In the genomic region with DNA sequence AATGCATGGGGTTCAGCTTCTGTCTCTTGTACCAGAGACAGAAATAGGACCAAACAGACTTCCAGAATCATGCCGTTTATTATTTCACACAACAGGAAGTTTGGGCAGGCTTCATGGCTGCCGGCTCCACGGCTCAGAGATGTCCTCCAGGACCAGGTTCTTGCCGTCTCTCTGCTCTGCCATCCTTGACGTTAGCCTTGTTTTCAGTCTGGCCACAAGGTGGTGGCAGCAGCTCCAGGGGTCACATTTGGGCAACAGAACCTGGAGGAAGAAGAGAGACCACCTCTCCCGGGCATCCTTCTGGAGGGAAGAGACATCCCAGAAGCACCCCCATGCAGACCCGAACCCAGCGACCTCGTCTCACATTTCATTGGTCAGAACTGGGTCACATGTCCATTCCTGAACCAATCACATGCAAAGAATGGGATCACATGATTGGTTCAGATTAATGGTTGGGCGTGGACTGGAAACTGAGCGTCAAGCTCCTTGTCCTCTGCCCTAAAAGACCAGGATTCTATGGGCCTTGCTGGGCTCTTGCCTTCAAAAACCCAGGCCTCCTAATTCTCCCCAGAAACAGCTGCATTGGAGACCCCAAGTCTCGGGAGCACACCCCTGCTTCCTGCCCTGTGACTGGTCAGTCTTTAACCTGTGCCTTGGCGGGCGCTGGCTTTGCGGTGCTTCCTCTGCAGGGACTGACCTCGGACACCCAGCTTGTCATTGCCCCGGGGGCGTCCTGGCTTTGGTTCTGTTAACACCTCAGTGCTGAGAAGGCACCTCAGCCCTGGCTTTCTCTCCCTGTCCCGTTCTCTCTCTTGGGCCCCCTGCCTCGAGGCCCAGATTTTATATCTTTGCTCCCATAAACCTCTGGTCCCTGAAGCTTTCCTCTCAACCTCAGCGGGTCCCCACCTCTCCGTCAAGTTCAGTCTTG, we compare ENCODE assay signal across 2 cellular contexts.
A peak's percentile ranks its signal among the peaks of the same experiment; 100 is the strongest.
TF ChIP-seq lines count a peak whose summit lies in the region.

No MANE protein-coding gene starts in this region.

TF ChIP-seq in Ishikawa, 13 proteins besides CTCF, POLR2A, EP300 and RAD21:
- TF ChIP-seq, protein P1, sequence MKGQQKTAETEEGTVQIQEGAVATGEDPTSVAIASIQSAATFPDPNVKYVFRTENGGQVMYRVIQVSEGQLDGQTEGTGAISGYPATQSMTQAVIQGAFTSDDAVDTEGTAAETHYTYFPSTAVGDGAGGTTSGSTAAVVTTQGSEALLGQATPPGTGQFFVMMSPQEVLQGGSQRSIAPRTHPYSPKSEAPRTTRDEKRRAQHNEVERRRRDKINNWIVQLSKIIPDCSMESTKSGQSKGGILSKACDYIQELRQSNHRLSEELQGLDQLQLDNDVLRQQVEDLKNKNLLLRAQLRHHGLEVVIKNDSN (IDR thresholded peaks at IDR 0.05) = peak; percentile 74
- TF ChIP-seq CEBPB (IDR thresholded peaks at IDR 0.05) = no peak
- TF ChIP-seq TEAD4 (IDR thresholded peaks at IDR 0.05) = no peak
- TF ChIP-seq ZBTB7A (IDR thresholded peaks at IDR 0.05; ENCODE audit: low read depth) = no peak
- no peak for TF ChIP-seq EGR1 (IDR thresholded peaks at IDR 0.05)
- TF ChIP-seq NFIC (IDR thresholded peaks at IDR 0.05) = no peak
- no peak for TF ChIP-seq YY1 (IDR thresholded peaks at IDR 0.05; ENCODE audit: low read depth)

TF ChIP-seq in K562, 482 proteins besides CTCF, POLR2A, EP300 and RAD21 (continued from another document and continues in another):
- TF ChIP-seq HMG20A (CRISPR knock-in tag; conservative IDR thresholded peaks at IDR 0.05) = no peak
- TF ChIP-seq ZNF445 (CRISPR knock-in tag; IDR thresholded peaks at IDR 0.05; ENCODE audit: low read depth) = no peak
- no peak for TF ChIP-seq XRCC3 (IDR thresholded peaks at IDR 0.05)
- TF ChIP-seq MTA1 (IDR thresholded peaks at IDR 0.05; ENCODE audit: borderline replicate concordance) = no peak
- peak; percentile 63 for TF ChIP-seq NFYB (IDR thresholded peaks at IDR 0.05; ENCODE audit: extremely low read depth, insufficient read length)
- no peak for TF ChIP-seq ESRRB (CRISPR knock-in tag; IDR thresholded peaks at IDR 0.05; ENCODE audit: borderline replicate concordance)
- no peak for TF ChIP-seq ZNF354B (CRISPR knock-in tag; IDR thresholded peaks at IDR 0.05)
- TF ChIP-seq, protein P2, sequence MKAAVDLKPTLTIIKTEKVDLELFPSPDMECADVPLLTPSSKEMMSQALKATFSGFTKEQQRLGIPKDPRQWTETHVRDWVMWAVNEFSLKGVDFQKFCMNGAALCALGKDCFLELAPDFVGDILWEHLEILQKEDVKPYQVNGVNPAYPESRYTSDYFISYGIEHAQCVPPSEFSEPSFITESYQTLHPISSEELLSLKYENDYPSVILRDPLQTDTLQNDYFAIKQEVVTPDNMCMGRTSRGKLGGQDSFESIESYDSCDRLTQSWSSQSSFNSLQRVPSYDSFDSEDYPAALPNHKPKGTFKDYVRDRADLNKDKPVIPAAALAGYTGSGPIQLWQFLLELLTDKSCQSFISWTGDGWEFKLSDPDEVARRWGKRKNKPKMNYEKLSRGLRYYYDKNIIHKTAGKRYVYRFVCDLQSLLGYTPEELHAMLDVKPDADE (conservative IDR thresholded peaks at IDR 0.05; ENCODE audit: control insufficient read depth, low read depth, low read length) = no peak
- TF ChIP-seq, protein P3, sequence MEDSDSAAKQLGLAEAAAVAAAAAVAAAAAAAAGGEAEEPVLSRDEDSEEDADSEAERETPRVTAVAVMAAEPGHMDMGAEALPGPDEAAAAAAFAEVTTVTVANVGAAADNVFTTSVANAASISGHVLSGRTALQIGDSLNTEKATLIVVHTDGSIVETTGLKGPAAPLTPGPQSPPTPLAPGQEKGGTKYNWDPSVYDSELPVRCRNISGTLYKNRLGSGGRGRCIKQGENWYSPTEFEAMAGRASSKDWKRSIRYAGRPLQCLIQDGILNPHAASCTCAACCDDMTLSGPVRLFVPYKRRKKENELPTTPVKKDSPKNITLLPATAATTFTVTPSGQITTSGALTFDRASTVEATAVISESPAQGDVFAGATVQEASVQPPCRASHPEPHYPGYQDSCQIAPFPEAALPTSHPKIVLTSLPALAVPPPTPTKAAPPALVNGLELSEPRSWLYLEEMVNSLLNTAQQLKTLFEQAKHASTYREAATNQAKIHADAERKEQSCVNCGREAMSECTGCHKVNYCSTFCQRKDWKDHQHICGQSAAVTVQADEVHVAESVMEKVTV (CRISPR knock-in tag; IDR thresholded peaks at IDR 0.05) = no peak
- no peak for TF ChIP-seq ZNF766 (CRISPR knock-in tag; conservative IDR thresholded peaks at IDR 0.05)
- TF ChIP-seq, protein P4, sequence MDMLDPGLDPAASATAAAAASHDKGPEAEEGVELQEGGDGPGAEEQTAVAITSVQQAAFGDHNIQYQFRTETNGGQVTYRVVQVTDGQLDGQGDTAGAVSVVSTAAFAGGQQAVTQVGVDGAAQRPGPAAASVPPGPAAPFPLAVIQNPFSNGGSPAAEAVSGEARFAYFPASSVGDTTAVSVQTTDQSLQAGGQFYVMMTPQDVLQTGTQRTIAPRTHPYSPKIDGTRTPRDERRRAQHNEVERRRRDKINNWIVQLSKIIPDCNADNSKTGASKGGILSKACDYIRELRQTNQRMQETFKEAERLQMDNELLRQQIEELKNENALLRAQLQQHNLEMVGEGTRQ (CRISPR knock-in tag; IDR thresholded peaks at IDR 0.05) = peak; percentile 96
- TF ChIP-seq OTX1 (CRISPR knock-in tag; IDR thresholded peaks at IDR 0.05) = no peak
- no peak for TF ChIP-seq NCOR1 (IDR thresholded peaks at IDR 0.05)
- no peak for TF ChIP-seq U2AF2 (optimal IDR thresholded peaks at IDR 0.05; ENCODE audit: low read depth, low read length)
- TF ChIP-seq, protein P5, sequence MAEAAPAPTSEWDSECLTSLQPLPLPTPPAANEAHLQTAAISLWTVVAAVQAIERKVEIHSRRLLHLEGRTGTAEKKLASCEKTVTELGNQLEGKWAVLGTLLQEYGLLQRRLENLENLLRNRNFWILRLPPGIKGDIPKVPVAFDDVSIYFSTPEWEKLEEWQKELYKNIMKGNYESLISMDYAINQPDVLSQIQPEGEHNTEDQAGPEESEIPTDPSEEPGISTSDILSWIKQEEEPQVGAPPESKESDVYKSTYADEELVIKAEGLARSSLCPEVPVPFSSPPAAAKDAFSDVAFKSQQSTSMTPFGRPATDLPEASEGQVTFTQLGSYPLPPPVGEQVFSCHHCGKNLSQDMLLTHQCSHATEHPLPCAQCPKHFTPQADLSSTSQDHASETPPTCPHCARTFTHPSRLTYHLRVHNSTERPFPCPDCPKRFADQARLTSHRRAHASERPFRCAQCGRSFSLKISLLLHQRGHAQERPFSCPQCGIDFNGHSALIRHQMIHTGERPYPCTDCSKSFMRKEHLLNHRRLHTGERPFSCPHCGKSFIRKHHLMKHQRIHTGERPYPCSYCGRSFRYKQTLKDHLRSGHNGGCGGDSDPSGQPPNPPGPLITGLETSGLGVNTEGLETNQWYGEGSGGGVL (CRISPR knock-in tag; IDR thresholded peaks at IDR 0.05) = no peak
- TF ChIP-seq, protein P6, sequence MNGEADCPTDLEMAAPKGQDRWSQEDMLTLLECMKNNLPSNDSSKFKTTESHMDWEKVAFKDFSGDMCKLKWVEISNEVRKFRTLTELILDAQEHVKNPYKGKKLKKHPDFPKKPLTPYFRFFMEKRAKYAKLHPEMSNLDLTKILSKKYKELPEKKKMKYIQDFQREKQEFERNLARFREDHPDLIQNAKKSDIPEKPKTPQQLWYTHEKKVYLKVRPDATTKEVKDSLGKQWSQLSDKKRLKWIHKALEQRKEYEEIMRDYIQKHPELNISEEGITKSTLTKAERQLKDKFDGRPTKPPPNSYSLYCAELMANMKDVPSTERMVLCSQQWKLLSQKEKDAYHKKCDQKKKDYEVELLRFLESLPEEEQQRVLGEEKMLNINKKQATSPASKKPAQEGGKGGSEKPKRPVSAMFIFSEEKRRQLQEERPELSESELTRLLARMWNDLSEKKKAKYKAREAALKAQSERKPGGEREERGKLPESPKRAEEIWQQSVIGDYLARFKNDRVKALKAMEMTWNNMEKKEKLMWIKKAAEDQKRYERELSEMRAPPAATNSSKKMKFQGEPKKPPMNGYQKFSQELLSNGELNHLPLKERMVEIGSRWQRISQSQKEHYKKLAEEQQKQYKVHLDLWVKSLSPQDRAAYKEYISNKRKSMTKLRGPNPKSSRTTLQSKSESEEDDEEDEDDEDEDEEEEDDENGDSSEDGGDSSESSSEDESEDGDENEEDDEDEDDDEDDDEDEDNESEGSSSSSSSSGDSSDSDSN (IDR thresholded peaks at IDR 0.05; ENCODE audit: borderline replicate concordance in 1 of 2, low read depth in 2 of 2, low read length in 2 of 2) = no peak
- no peak for TF ChIP-seq HEY1 (CRISPR knock-in tag; IDR thresholded peaks at IDR 0.05; ENCODE audit: borderline replicate concordance)
- TF ChIP-seq RBM25 (IDR thresholded peaks at IDR 0.05; ENCODE audit: low read depth, low read length, severe bottlenecking) = peak; percentile 41
- no peak for TF ChIP-seq CCNT2 (IDR thresholded peaks at IDR 0.05; ENCODE audit: borderline replicate concordance, extremely low read depth, insufficient read length, low read depth, low read length)
- TF ChIP-seq, protein P7, sequence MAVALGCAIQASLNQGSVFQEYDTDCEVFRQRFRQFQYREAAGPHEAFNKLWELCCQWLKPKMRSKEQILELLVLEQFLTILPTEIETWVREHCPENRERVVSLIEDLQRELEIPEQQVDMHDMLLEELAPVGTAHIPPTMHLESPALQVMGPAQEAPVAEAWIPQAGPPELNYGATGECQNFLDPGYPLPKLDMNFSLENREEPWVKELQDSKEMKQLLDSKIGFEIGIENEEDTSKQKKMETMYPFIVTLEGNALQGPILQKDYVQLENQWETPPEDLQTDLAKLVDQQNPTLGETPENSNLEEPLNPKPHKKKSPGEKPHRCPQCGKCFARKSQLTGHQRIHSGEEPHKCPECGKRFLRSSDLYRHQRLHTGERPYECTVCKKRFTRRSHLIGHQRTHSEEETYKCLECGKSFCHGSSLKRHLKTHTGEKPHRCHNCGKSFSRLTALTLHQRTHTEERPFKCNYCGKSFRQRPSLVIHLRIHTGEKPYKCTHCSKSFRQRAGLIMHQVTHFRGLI (CRISPR knock-in tag; IDR thresholded peaks at IDR 0.05) = no peak
- TF ChIP-seq, protein P8, sequence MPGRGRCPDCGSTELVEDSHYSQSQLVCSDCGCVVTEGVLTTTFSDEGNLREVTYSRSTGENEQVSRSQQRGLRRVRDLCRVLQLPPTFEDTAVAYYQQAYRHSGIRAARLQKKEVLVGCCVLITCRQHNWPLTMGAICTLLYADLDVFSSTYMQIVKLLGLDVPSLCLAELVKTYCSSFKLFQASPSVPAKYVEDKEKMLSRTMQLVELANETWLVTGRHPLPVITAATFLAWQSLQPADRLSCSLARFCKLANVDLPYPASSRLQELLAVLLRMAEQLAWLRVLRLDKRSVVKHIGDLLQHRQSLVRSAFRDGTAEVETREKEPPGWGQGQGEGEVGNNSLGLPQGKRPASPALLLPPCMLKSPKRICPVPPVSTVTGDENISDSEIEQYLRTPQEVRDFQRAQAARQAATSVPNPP (IDR thresholded peaks at IDR 0.05; ENCODE audit: borderline replicate concordance, insufficient read depth, insufficient read length) = no peak
- TF ChIP-seq ZEB2 (IDR thresholded peaks at IDR 0.05) = no peak
- TF ChIP-seq, protein P9, sequence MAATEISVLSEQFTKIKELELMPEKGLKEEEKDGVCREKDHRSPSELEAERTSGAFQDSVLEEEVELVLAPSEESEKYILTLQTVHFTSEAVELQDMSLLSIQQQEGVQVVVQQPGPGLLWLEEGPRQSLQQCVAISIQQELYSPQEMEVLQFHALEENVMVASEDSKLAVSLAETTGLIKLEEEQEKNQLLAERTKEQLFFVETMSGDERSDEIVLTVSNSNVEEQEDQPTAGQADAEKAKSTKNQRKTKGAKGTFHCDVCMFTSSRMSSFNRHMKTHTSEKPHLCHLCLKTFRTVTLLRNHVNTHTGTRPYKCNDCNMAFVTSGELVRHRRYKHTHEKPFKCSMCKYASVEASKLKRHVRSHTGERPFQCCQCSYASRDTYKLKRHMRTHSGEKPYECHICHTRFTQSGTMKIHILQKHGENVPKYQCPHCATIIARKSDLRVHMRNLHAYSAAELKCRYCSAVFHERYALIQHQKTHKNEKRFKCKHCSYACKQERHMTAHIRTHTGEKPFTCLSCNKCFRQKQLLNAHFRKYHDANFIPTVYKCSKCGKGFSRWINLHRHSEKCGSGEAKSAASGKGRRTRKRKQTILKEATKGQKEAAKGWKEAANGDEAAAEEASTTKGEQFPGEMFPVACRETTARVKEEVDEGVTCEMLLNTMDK (IDR thresholded peaks at IDR 0.05; ENCODE audit: borderline replicate concordance, insufficient read depth, low read depth, low read length, poor library complexity, severe bottlenecking) = no peak
- no peak for TF ChIP-seq NBN (IDR thresholded peaks at IDR 0.05; ENCODE audit: low read depth)
- no peak for TF ChIP-seq POLR2AphosphoS5 (IDR thresholded peaks at IDR 0.05; ENCODE audit: control insufficient read depth, insufficient read depth, low read depth, low read length)
- no peak for TF ChIP-seq ZNF23 (CRISPR knock-in tag; IDR thresholded peaks at IDR 0.05)
- TF ChIP-seq SRF (CRISPR knock-in tag; IDR thresholded peaks at IDR 0.05) = no peak
- TF ChIP-seq SMC3 (conservative IDR thresholded peaks at IDR 0.05; ENCODE audit: insufficient read depth, low read depth, low read length) = no peak
- TF ChIP-seq NCOA2 (IDR thresholded peaks at IDR 0.05; ENCODE audit: partially characterized antibody in 2 of 2) = no peak
- TF ChIP-seq ELF1 (tag; IDR thresholded peaks at IDR 0.05) = no peak
